9 cellular contexts compared by ENCODE assay signal in the genomic region with DNA sequence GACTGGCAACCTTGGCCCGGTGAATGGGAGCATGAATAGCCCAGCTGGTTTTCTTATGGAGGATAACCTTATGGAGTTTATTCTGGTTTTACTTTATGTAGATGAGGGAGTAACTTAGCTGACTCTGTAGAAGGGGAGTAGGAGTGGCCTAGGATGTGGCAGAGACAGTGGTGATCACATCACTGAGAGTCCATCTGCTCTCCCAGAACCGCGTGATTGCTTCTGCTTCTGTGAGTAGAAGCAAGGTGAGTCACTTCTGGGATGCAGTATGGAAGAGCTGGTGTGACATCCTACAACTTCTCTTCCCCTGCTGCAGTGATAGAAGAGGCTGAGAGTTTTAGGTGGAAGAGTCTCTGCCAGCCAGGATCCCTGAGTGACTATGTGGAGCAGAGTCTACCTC.
"Had no signal": no experiment of that assay in that cellular context is flagged by ENCODE, and none has a peak within 500 bp of the region (broad histone marks: within the 10 kb centered on the region; RNA-seq: fewer than 3 reads in every experiment).

No MANE protein-coding gene starts in this region.

- DNase-seq: activated CD4-positive, alpha-beta T cell treated with anti-CD3 and anti-CD28 coated beads, Interleukin-2, amount 50 U/mL, for 1 hour; activated naive CD8-positive, alpha-beta T cell treated with anti-CD3 and anti-CD28 coated beads for 36 hours; cortex of kidney; effector CD4-positive, alpha-beta T cell; gastrocnemius medialis; midbrain; pancreas; stimulated activated naive CD8-positive, alpha-beta T cell treated with anti-CD3 and anti-CD28 coated beads, Interleukin-15, Interleukin-2, amounts not matched to agents 100 U/mL and 50 U/mL, for 24 hours; transverse colon had no signal
